26 cellular contexts compared by ENCODE assay signal in the genomic region with DNA sequence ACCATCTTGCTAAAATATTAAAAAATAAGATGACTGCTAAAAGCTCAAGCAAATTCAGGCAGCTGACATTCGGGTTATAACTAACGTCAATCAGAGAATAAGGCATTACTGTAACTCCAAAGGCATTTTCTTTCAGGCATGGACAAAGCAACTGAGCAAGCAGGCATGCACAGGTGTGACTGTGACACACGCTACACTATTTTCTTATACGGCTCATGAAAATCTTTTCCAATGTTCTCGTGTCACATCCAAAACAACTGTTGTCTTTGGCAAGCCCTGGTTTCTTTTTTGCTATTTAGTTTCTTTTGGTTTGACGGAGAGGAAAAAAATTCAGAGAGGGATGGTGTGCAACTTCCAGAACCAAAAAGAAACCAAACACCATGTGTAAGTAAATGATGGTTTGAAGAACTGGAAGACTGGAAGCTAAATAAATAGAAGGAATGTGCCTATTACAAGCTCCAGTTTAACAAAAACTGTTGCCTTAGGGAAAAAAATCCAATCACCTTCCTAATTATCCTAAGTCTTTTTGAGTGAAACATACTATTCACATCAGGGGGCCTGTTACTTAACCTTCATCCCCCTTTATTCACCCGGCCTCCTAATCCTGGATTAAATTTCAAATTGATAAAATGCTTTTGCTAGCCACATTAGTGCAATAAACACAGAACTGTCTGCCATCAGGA.
DNase-seq lines count a peak whose midpoint lies in the region; ATAC-seq and TF ChIP-seq lines count a peak whose summit lies in the region.
"Had no signal": no experiment of that assay in that cellular context is flagged by ENCODE, and none has a peak within 500 bp of the region (broad histone marks: within the 10 kb centered on the region; RNA-seq: fewer than 3 reads in every experiment).

No MANE protein-coding gene starts in this region.

- H3K27ac Mint-ChIP-seq in neural progenitor cell, result no peak overlapping the region
- no peak overlapping the region for H3K27ac Mint-ChIP-seq in naive thymus-derived CD4-positive, alpha-beta T cell
- no peak overlapping the region for H3K27ac Mint-ChIP-seq in CD4-positive, alpha-beta memory T cell
- H3K27ac Mint-ChIP-seq: activated naive CD8-positive, alpha-beta T cell; immature natural killer cell; mesothelial cell of epicardium; nephron progenitor cell; progenitor cell of endocrine pancreas; stimulated activated effector memory CD8-positive, alpha-beta T cell treated with anti-CD3 and anti-CD28 coated beads, Interleukin-12 subunit alpha, Interleukin-12 subunit beta, amount 100 ng/mL, for 72 hours; T-helper 2 cell treated with Interferon-gamma antibody and Interleukin-4, amounts not matched to agents 5 μg/mL and 100 μg/mL, for 36 hours had no signal

- no peaks in the 10 kb centered on the region for H3K36me3 ChIP-seq in neural progenitor cell
- no peaks in the 10 kb centered on the region for H3K36me3 ChIP-seq in naive thymus-derived CD4-positive, alpha-beta T cell (ENCODE audit: control insufficient read depth in 2 of 3, insufficient read depth in 3 of 3, low read length in 3 of 3)
- H3K36me3 ChIP-seq in CD4-positive, alpha-beta memory T cell (ENCODE audit: insufficient read depth, low read length), result no peaks in the 10 kb centered on the region
- H3K36me3 ChIP-seq: left lung, suprapubic skin had no signal

- no peaks in the 10 kb centered on the region for H3K27me3 ChIP-seq in neural progenitor cell
- H3K27me3 ChIP-seq in naive thymus-derived CD4-positive, alpha-beta T cell (ENCODE audit: control insufficient read depth in 2 of 2, insufficient read depth in 2 of 2, low read length in 2 of 2), result no peaks in the 10 kb centered on the region
- no peaks in the 10 kb centered on the region for H3K27me3 ChIP-seq in CD4-positive, alpha-beta memory T cell (ENCODE audit: insufficient read depth, low read length)
- H3K27me3 ChIP-seq: body of pancreas, left lung, suprapubic skin had no signal

- no peak overlapping the region for H2AFZ ChIP-seq in neural progenitor cell (replicated peaks)

- in situ Hi-C loops in G401 (cut with HindIII; ENCODE audit: low sequenced_read_pairs), result no loop called here

- no peak for ATAC-seq in GM19023 (IDR thresholded peaks at IDR 0.05; ENCODE audit: unreplicated experiment)
- ATAC-seq in naive thymus-derived CD4-positive, alpha-beta T cell, result no peak
- ATAC-seq: body of pancreas; HCT116; left lung; stimulated activated effector memory CD8-positive, alpha-beta T cell treated with anti-CD3 and anti-CD28 coated beads, Interleukin-12 subunit alpha, Interleukin-12 subunit beta, amount 100 ng/mL, for 72 hours had no signal

- peak overlapping the region; percentile 30 for H3K4me3 ChIP-seq in neural progenitor cell
- H3K4me3 ChIP-seq in naive thymus-derived CD4-positive, alpha-beta T cell (ENCODE audit: low read length), result no peak overlapping the region
- no peak overlapping the region for H3K4me3 ChIP-seq in CD4-positive, alpha-beta memory T cell (ENCODE audit: low read length in 2 of 2)
- H3K4me3 ChIP-seq: body of pancreas, left lung, skin epidermis, suprapubic skin had no signal

- H3K9ac ChIP-seq in neural progenitor cell, result no peak overlapping the region

- H3K79me2 ChIP-seq in neural progenitor cell (ENCODE audit: low read depth), result no peaks in the 10 kb centered on the region

- DNase-seq in G401 (ENCODE audit: low spot score), result peak; percentile 39
- peak; percentile 60 for DNase-seq in NCI-H146 treated with DMSO at 0.1 percent for 48 hours (lab: John Stamatoyannopoulos, UW; ENCODE audit: unreplicated experiment)
- DNase-seq in cerebellar cortex (ENCODE audit: low spot score), result peak; percentile 64
- DNase-seq in neural progenitor cell (ENCODE audit: low spot score), result peak; percentile 72
- no peak for DNase-seq in naive thymus-derived CD4-positive, alpha-beta T cell
- DNase-seq in COR-L47 (lab: John Stamatoyannopoulos, UW), result no peak
- no peak for DNase-seq in CD4-positive, alpha-beta memory T cell
- DNase-seq: activated CD4-positive, alpha-beta T cell treated with anti-CD3 and anti-CD28 coated beads, Interleukin-2, amount 50 U/mL, for 1 hour; body of pancreas; DMS 273 treated with DMSO at 0.1 percent for 48 hours; immature natural killer cell; Karpas-422; left lung; NCI-H2081; nephron progenitor cell; RPMI8226; stimulated activated CD4-positive, alpha-beta T cell treated with anti-CD3 and anti-CD28 coated beads, Interleukin-2, amount 100 ng/mL, for 24 hours had no signal

- peaks cover 47% of the 10 kb centered on the region for H3F3A ChIP-seq in neural progenitor cell (ENCODE audit: low read depth)

- peaks cover 6% of the 10 kb centered on the region for H3K9me3 Mint-ChIP-seq in neural progenitor cell
- peaks cover 0 to 8% (median 0%) of the 10 kb centered on the region in 11 donors for H3K9me3 Mint-ChIP-seq in naive thymus-derived CD4-positive, alpha-beta T cell
- H3K9me3 Mint-ChIP-seq in CD4-positive, alpha-beta memory T cell, result peaks cover 0 to 3% (median under 1%) of the 10 kb centered on the region in 8 donors
- H3K9me3 Mint-ChIP-seq: mesothelial cell of epicardium; nephron progenitor cell; T-helper 2 cell treated with Interferon-gamma antibody and Interleukin-4, amounts not matched to agents 5 μg/mL and 100 μg/mL, for 36 hours had no signal

- CTCF ChIA-PET in naive thymus-derived CD4-positive, alpha-beta T cell (lab: Charles Lee), result no interaction called here
- CTCF ChIA-PET in CD4-positive, alpha-beta memory T cell (lab: Charles Lee; ENCODE audit: partially characterized antibody), result no interaction called here

- no peaks in the 10 kb centered on the region for H3K9me3 ChIP-seq in neural progenitor cell (ENCODE audit: low read depth)
- H3K9me3 ChIP-seq in naive thymus-derived CD4-positive, alpha-beta T cell (ENCODE audit: control insufficient read depth in 2 of 3, low read length in 3 of 3), result no peaks in the 10 kb centered on the region
- H3K9me3 ChIP-seq in CD4-positive, alpha-beta memory T cell (ENCODE audit: control insufficient read depth in 1 of 2, low read length in 2 of 2), result no peaks in the 10 kb centered on the region
- H3K9me3 ChIP-seq: body of pancreas, left lung, suprapubic skin had no signal

- TF ChIP-seq CTCF in neural progenitor cell (IDR thresholded peaks at IDR 0.05), result no peak

- intact Hi-C loops in naive thymus-derived CD4-positive, alpha-beta T cell (cut with micrococcal nuclease), result no loop called here
- intact Hi-C loops in CD4-positive, alpha-beta memory T cell (cut with micrococcal nuclease), result no loop called here

- H3K36me3 Mint-ChIP-seq in neural progenitor cell, result peaks cover 2% of the 10 kb centered on the region
- H3K36me3 Mint-ChIP-seq in naive thymus-derived CD4-positive, alpha-beta T cell, result no peaks in the 10 kb centered on the region
- H3K36me3 Mint-ChIP-seq in CD4-positive, alpha-beta memory T cell, result no peaks in the 10 kb centered on the region
- H3K36me3 Mint-ChIP-seq: activated naive CD8-positive, alpha-beta T cell; immature natural killer cell; mesothelial cell of epicardium; stimulated activated effector memory CD8-positive, alpha-beta T cell treated with anti-CD3 and anti-CD28 coated beads, Interleukin-12 subunit alpha, Interleukin-12 subunit beta, amount 100 ng/mL, for 72 hours had no signal

- peak overlapping the region; percentile 81 for H3K27ac ChIP-seq in neural progenitor cell
- H3K27ac ChIP-seq in naive thymus-derived CD4-positive, alpha-beta T cell (ENCODE audit: low read depth, low read length), result no peak overlapping the region
- no peak overlapping the region for H3K27ac ChIP-seq in CD4-positive, alpha-beta memory T cell (ENCODE audit: low read depth, low read length)
- H3K27ac ChIP-seq: body of pancreas, left lung, suprapubic skin had no signal

- H3K4me2 ChIP-seq in neural progenitor cell, result peak overlapping the region; percentile 73

- POLR2A ChIA-PET in naive thymus-derived CD4-positive, alpha-beta T cell (lab: Charles Lee), result no interaction called here
- POLR2A ChIA-PET in CD4-positive, alpha-beta memory T cell (lab: Charles Lee; ENCODE audit: partially characterized antibody), result no interaction called here

- peaks cover 69% of the 10 kb centered on the region for H3K4me1 ChIP-seq in neural progenitor cell
- H3K4me1 ChIP-seq in naive thymus-derived CD4-positive, alpha-beta T cell (ENCODE audit: control insufficient read depth in 2 of 2, insufficient read depth in 2 of 2, low read length in 2 of 2), result no peaks in the 10 kb centered on the region
- no peaks in the 10 kb centered on the region for H3K4me1 ChIP-seq in CD4-positive, alpha-beta memory T cell (ENCODE audit: insufficient read depth, low read length)
- H3K4me1 ChIP-seq: body of pancreas, left lung had no signal

- H3K4me3 Mint-ChIP-seq in neural progenitor cell, result no peak overlapping the region
- no peak overlapping the region for H3K4me3 Mint-ChIP-seq in naive thymus-derived CD4-positive, alpha-beta T cell
- no peak overlapping the region for H3K4me3 Mint-ChIP-seq in CD4-positive, alpha-beta memory T cell
- H3K4me3 Mint-ChIP-seq: activated naive CD8-positive, alpha-beta T cell; immature natural killer cell; mesothelial cell of epicardium; nephron progenitor cell; stimulated activated effector memory CD8-positive, alpha-beta T cell treated with anti-CD3 and anti-CD28 coated beads, Interleukin-12 subunit alpha, Interleukin-12 subunit beta, amount 100 ng/mL, for 72 hours; T-helper 2 cell treated with Interferon-gamma antibody and Interleukin-4, amounts not matched to agents 5 μg/mL and 100 μg/mL, for 36 hours had no signal

- peaks cover 36% of the 10 kb centered on the region for H3K4me1 Mint-ChIP-seq in neural progenitor cell
- peaks cover 0 to 1% (median 0%) of the 10 kb centered on the region in 7 donors for H3K4me1 Mint-ChIP-seq in naive thymus-derived CD4-positive, alpha-beta T cell
- no peaks in the 10 kb centered on the region for H3K4me1 Mint-ChIP-seq in CD4-positive, alpha-beta memory T cell
- H3K4me1 Mint-ChIP-seq: immature natural killer cell; stimulated activated effector memory CD8-positive, alpha-beta T cell treated with anti-CD3 and anti-CD28 coated beads, Interleukin-12 subunit alpha, Interleukin-12 subunit beta, amount 100 ng/mL, for 72 hours had no signal

- no peaks in the 10 kb centered on the region for H4K20me1 ChIP-seq in neural progenitor cell (ENCODE audit: low read depth)

- no peaks in the 10 kb centered on the region for H3K27me3 Mint-ChIP-seq in neural progenitor cell (ENCODE audit: insufficient read depth, low read depth)
- peaks cover 0 to 14% (median 0%) of the 10 kb centered on the region in 5 donors for H3K27me3 Mint-ChIP-seq in naive thymus-derived CD4-positive, alpha-beta T cell
- no peaks in the 10 kb centered on the region for H3K27me3 Mint-ChIP-seq in CD4-positive, alpha-beta memory T cell
- H3K27me3 Mint-ChIP-seq: progenitor cell of endocrine pancreas had no signal

Comparison
In these comparisons a context has a peak if more than half of its experiments do, and no peak if none do; other contexts are left out.
1. DNase-seq: peak in G401 (single experiment), NCI-H146 treated with DMSO at 0.1 percent for 48 hours (single experiment), cerebellar cortex (single experiment) and neural progenitor cell (single experiment); none in naive thymus-derived CD4-positive, alpha-beta T cell (0 of 9), COR-L47 (single experiment) and CD4-positive, alpha-beta memory T cell (0 of 5).